Comparison of ENCODE assay signal across 18 cellular contexts in the genomic region with DNA sequence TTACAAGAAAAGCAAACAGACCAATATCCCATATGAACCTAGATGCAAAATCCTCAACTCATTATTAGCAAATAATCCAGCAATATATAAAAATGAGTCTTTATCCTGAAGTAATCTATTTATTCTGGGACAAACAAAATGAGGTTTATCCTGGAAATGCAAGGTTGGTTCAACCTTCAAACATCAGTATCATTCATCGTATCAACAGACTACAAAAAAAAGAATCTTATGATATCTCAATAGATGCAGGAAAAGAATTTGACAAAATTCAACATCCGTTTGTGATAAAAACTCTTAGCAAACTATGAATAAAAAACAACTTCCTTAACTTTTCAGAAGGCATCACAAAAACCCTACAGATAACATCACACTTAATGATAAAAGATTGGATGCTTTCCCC.
"Had no signal": no experiment of that assay in that cellular context is flagged by ENCODE, and none has a peak within 500 bp of the region (broad histone marks: within the 10 kb centered on the region; RNA-seq: fewer than 3 reads in every experiment).

No MANE protein-coding gene starts in this region.

- FAIRE-seq: frontal cortex, keratinocyte, pancreas, TTC549 had no signal

- H3K36me3 ChIP-seq: left ventricle myocardium inferior, pancreas had no signal

- H3K4me3 Mint-ChIP-seq: neural crest cell; stimulated activated naive CD8-positive, alpha-beta T cell treated with anti-CD3 and anti-CD28 coated beads, Interleukin-15, amount 100 ng/mL, for 72 hours had no signal

- H3K27me3 ChIP-seq: body of pancreas, pancreas, testis had no signal

- H3K9me3 ChIP-seq: body of pancreas, pancreas, testis had no signal

- DNase-seq: activated CD4-positive, CD25-positive, alpha-beta regulatory T cell; activated CD8-positive, alpha-beta memory T cell treated with anti-CD3 and anti-CD28 coated beads for 24 hours; activated gamma-delta T cell; body of pancreas; central memory CD4-positive, alpha-beta T cell; cortex of kidney; effector CD8-positive, alpha-beta T cell; left ventricle myocardium inferior; mesenchymal stem cell; pancreas; stimulated activated CD4-positive, alpha-beta T cell treated with anti-CD3 and anti-CD28 coated beads, Interleukin-4, amount 100 ng/mL, for 1 hour; stimulated activated CD8-positive, alpha-beta memory T cell treated with anti-CD3 and anti-CD28 coated beads, Interleukin-4, amount 100 ng/mL, for 48 hours; stimulated activated naive CD8-positive, alpha-beta T cell treated with anti-CD3 and anti-CD28 coated beads, Interleukin-15, amount 100 ng/mL, for 72 hours; testis had no signal

- ATAC-seq: body of pancreas; pancreas; stimulated activated naive CD8-positive, alpha-beta T cell treated with anti-CD3 and anti-CD28 coated beads, Interleukin-15, amount 100 ng/mL, for 72 hours had no signal

- H3K4me3 ChIP-seq: body of pancreas, left ventricle myocardium inferior, pancreas, testis had no signal

- H3K27ac ChIP-seq: body of pancreas, left ventricle myocardium inferior, pancreas, testis had no signal

- H3K4me1 ChIP-seq: body of pancreas, pancreas had no signal

- H3K27me3 Mint-ChIP-seq: stimulated activated naive CD8-positive, alpha-beta T cell treated with anti-CD3 and anti-CD28 coated beads, Interleukin-15, amount 100 ng/mL, for 72 hours had no signal
